8 cellular contexts compared by ENCODE assay signal in genomic region chr22:44181912-44182590, GRCh38. TPM values are rescaled to one million over a fixed set of nuclear protein-coding genes. Genes with fewer than 3 reads are reported as not detected.
DNase-seq lines count a peak whose midpoint lies in the region; ATAC-seq and TF ChIP-seq lines count a peak whose summit lies in the region.

No MANE protein-coding gene starts in this region.

- H3K27me3 ChIP-seq in left lung, result peaks cover 0 to 30% of the 10 kb centered on the region in 2 donors
- H3K27me3 ChIP-seq in thymus (ENCODE audit: control insufficient read depth, insufficient read depth), result no peaks in the 10 kb centered on the region

- no peak for TF ChIP-seq CTCF in left lung (IDR thresholded peaks at IDR 0.05)

- H3K27ac Mint-ChIP-seq in activated T-helper 1 cell treated with anti-CD3 and anti-CD28 coated beads, Interleukin-12 subunit alpha, Interleukin-12 subunit beta, Interleukin-2, Interleukin-4 antibody, amounts not matched to agents 30 ng/mL and 10 ng/mL and 1 ng/mL, durations not matched to agents 14 hours and 24 hours and 36 hours, result peak overlapping the region; percentile 97

- no peaks in the 10 kb centered on the region for H3K9me3 Mint-ChIP-seq in activated T-helper 1 cell treated with anti-CD3 and anti-CD28 coated beads, Interleukin-12 subunit alpha, Interleukin-12 subunit beta, Interleukin-2, Interleukin-4 antibody, amounts not matched to agents 30 ng/mL and 10 ng/mL and 1 ng/mL, durations not matched to agents 14 hours and 24 hours and 36 hours

- ATAC-seq in left lung, result peak; percentile 15
- no peak for ATAC-seq in GM21528 (IDR thresholded peaks at IDR 0.05; ENCODE audit: low FRiP score, unreplicated experiment)

- H3K27me3 Mint-ChIP-seq in activated T-helper 1 cell treated with anti-CD3 and anti-CD28 coated beads, Interleukin-12 subunit alpha, Interleukin-12 subunit beta, Interleukin-2, Interleukin-4 antibody, amounts not matched to agents 30 ng/mL and 10 ng/mL and 1 ng/mL, durations not matched to agents 14 hours and 24 hours and 36 hours (ENCODE audit: insufficient read depth), result peaks cover 7% of the 10 kb centered on the region

- H3K4me1 Mint-ChIP-seq in activated T-helper 1 cell treated with anti-CD3 and anti-CD28 coated beads, Interleukin-12 subunit alpha, Interleukin-12 subunit beta, Interleukin-2, Interleukin-4 antibody, amounts not matched to agents 30 ng/mL and 10 ng/mL and 1 ng/mL, durations not matched to agents 14 hours and 24 hours and 36 hours (ENCODE audit: low read depth), result peaks cover 19% of the 10 kb centered on the region

- peaks cover 0 to 27% of the 10 kb centered on the region in 2 donors for H3K36me3 ChIP-seq in left lung
- H3K36me3 ChIP-seq in thymus (ENCODE audit: control insufficient read depth, insufficient read depth), result peaks cover 16% of the 10 kb centered on the region

- WGBS in thymus, result 11% methylated on average over 17 of the region's 17 CpGs

- intact Hi-C loops in activated T-helper 1 cell treated with anti-CD3 and anti-CD28 coated beads, Interleukin-12 subunit alpha, Interleukin-12 subunit beta, Interleukin-2, Interleukin-4 antibody, amounts not matched to agents 30 ng/mL and 10 ng/mL and 1 ng/mL, durations not matched to agents 14 hours and 24 hours and 36 hours (cut with micrococcal nuclease), result loop anchor here (1.0 to 10.0 kb wide), 4 partner anchors 11 to 227 kb away; partner anchors contain the start of genes PARVB and SAMM50
- intact Hi-C loops in left lung (cut with DNase I), result no loop called here

- peak overlapping the region; percentile 81 for H3K4me3 Mint-ChIP-seq in activated T-helper 1 cell treated with anti-CD3 and anti-CD28 coated beads, Interleukin-12 subunit alpha, Interleukin-12 subunit beta, Interleukin-2, Interleukin-4 antibody, amounts not matched to agents 30 ng/mL and 10 ng/mL and 1 ng/mL, durations not matched to agents 14 hours and 24 hours and 36 hours

- H3K36me3 Mint-ChIP-seq in activated T-helper 1 cell treated with anti-CD3 and anti-CD28 coated beads, Interleukin-12 subunit alpha, Interleukin-12 subunit beta, Interleukin-2, Interleukin-4 antibody, amounts not matched to agents 30 ng/mL and 10 ng/mL and 1 ng/mL, durations not matched to agents 14 hours and 24 hours and 36 hours (ENCODE audit: low read depth), result peaks cover 14% of the 10 kb centered on the region

- peak overlapping the region; percentile 15 to 56 for H3K4me3 ChIP-seq in left lung
- peak overlapping the region; percentile 82 for H3K4me3 ChIP-seq in thymus (ENCODE audit: low read length)

- H3K27ac ChIP-seq in left lung (peak overlapping the region; percentile 82 to 93), thymus (ENCODE audit: low read depth) (peak overlapping the region; percentile 87)

- peaks cover 0 to 28% of the 10 kb centered on the region in 2 donors for H3K4me1 ChIP-seq in left lung
- H3K4me1 ChIP-seq in thymus (ENCODE audit: control insufficient read depth, insufficient read depth, low read length), result peaks cover 12% of the 10 kb centered on the region

- no peaks in the 10 kb centered on the region for H3K9me3 ChIP-seq in left lung
- no peaks in the 10 kb centered on the region for H3K9me3 ChIP-seq in thymus (ENCODE audit: control insufficient read depth)

- DNase-seq in SKM-1 (lab: John Stamatoyannopoulos, UW; ENCODE audit: unreplicated experiment) (peak; percentile 57), SKM-1 treated with dmso at 0.1 percent for 144 hours (lab: John Stamatoyannopoulos, UW; ENCODE audit: unreplicated experiment) (no peak), left lung (peak in 1 of 2 donors; percentile 75), H4 (ENCODE audit: low spot score) (no peak), EL (no peak)
- no peak for DNase-seq in activated T-helper 1 cell treated with anti-CD3 and anti-CD28 coated beads, Interleukin-12 subunit alpha, Interleukin-12 subunit beta, Interleukin-2, Interleukin-4 antibody, amounts not matched to agents 30 ng/mL and 10 ng/mL and 1 ng/mL, durations not matched to agents 14 hours and 24 hours and 36 hours (ENCODE audit: low spot score)

RNA-seq across cellular contexts. Expression of gene PARVG, which starts 1.3 kb away (rescaled TPM):
- total RNA-seq in activated T-helper 1 cell treated with anti-CD3 and anti-CD28 coated beads, Interleukin-12 subunit alpha, Interleukin-12 subunit beta, Interleukin-2, Interleukin-4 antibody, amounts not matched to agents 30 ng/mL and 10 ng/mL and 1 ng/mL, durations not matched to agents 14 hours and 24 hours and 36 hours, result 50.6 and 52.8 TPM in 2 replicates
- total RNA-seq in left lung, result 10 to 100 TPM; 24.2 to 57.9 TPM
- 165 TPM for polyA plus RNA-seq in thymus
- total RNA-seq in H4 (2014; rRNA removed; shearing (Covaris generic)), result 0.04 and 1.1 TPM in 2 replicates

Comparison
In these comparisons a context has a peak if more than half of its experiments do, and no peak if none do; other contexts are left out.
1. RNA of gene PARVG, which starts 1.3 kb away (total RNA-seq): 24.2 to 57.9 TPM in left lung and 50.6 to 52.8 TPM in activated T-helper 1 cell treated with anti-CD3 and anti-CD28 coated beads, Interleukin-12 subunit alpha, Interleukin-12 subunit beta, Interleukin-2, Interleukin-4 antibody, amounts not matched to agents 30 ng/mL and 10 ng/mL and 1 ng/mL, durations not matched to agents 14 hours and 24 hours and 36 hours; 0.04 to 1.1 TPM in H4; every median in the first group is over 10 times any median in the second.